Comparison of ENCODE assay signal across 17 cellular contexts in genomic region chr2:143015681-143016080, GRCh38.
A peak's percentile ranks its signal among the peaks of the same experiment; 100 is the strongest.
DNase-seq lines count a peak whose midpoint lies in the region; ATAC-seq and TF ChIP-seq lines count a peak whose summit lies in the region.
"Had no signal": no experiment of that assay in that cellular context is flagged by ENCODE, and none has a peak within 500 bp of the region (broad histone marks: within the 10 kb centered on the region; RNA-seq: fewer than 3 reads in every experiment).

No MANE protein-coding gene starts in this region.

- peak overlapping the region; percentile 26; the same call in 1 of the 2 replicates for H3K4me2 ChIP-seq in PC-3 (ENCODE audit: low read length)
- H3K4me2 ChIP-seq: KMS-11 had no signal

- intact Hi-C loops in PC-3 (cut with micrococcal nuclease) = no loop called here

- no peak for TF ChIP-seq CTCF in PC-3 (conservative IDR thresholded peaks at IDR 0.05; ENCODE audit: low read depth, low read length)

- H3K36me3 ChIP-seq in PC-3 (ENCODE audit: low read depth, low read length) (no peaks in the 10 kb centered on the region), adipocyte (ENCODE audit: control insufficient read depth, insufficient read depth, low read length, severe bottlenecking) (no peaks in the 10 kb centered on the region), MG63 (no peaks in the 10 kb centered on the region)
- H3K36me3 ChIP-seq: BE2C had no signal

- H3K27ac ChIP-seq in PC-3 (ENCODE audit: low read length) = no peak overlapping the region
- H3K27ac ChIP-seq: KMS-11 had no signal

- POLR2A ChIA-PET in PC-3 (lab: Charles Lee; ENCODE audit: unreplicated experiment) = no interaction called here

- peak overlapping the region; percentile 77 for H3K27ac Mint-ChIP-seq in memory B cell
- H3K27ac Mint-ChIP-seq: CD4-positive, alpha-beta T cell had no signal

- no peaks in the 10 kb centered on the region for H4K20me1 ChIP-seq in PC-3 (ENCODE audit: low read length)

- no peaks in the 10 kb centered on the region for H3K27me3 Mint-ChIP-seq in memory B cell
- H3K27me3 Mint-ChIP-seq: CD4-positive, alpha-beta T cell had no signal

- BruUV-seq in PC-3 (replicated peaks; lab: Mats Ljungman, UMichigan) = no TSS peak

- H2AFZ ChIP-seq in PC-3 (ENCODE audit: low read length) = peak overlapping the region; percentile 58

- peak overlapping the region; percentile 44 for H3K4me3 ChIP-seq in PC-3 (ENCODE audit: low read length)
- H3K4me3 ChIP-seq in adipocyte (ENCODE audit: low read length) = peak overlapping the region; percentile 65
- H3K4me3 ChIP-seq in MG63 = no peak overlapping the region

- DNase-seq in PC-3 (no peak), adipocyte (ENCODE audit: low read depth) (no peak), memory B cell (ENCODE audit: low spot score in 2 of 2) (no peak), GF-D8 (lab: John Stamatoyannopoulos, UW) (no peak), Kasumi-1 (lab: John Stamatoyannopoulos, UW) (no peak), MG63 (no peak)
- DNase-seq: BE2C; CD4-positive, alpha-beta T cell; DMS53; MM.1S; NCI-H1105; NCI-H1694; NCI-H524; SHP77 treated with DMSO at 0.1 percent for 48 hours had no signal

- no peaks in the 10 kb centered on the region; the same call in 1 of the 2 replicates for H3K9me2 ChIP-seq in PC-3 (replicated peaks; ENCODE audit: low read length)

- CTCF ChIA-PET in PC-3 (lab: Charles Lee) = no interaction called here

- H3K36me3 Mint-ChIP-seq in memory B cell = peaks cover 23% of the 10 kb centered on the region

- H3K27me3 ChIP-seq in PC-3 (ENCODE audit: low read length) = no peaks in the 10 kb centered on the region
- no peaks in the 10 kb centered on the region for H3K27me3 ChIP-seq in adipocyte (replicated peaks; ENCODE audit: control insufficient read depth, insufficient read depth, low read length)
- no peaks in the 10 kb centered on the region for H3K27me3 ChIP-seq in MG63
- H3K27me3 ChIP-seq: BE2C had no signal

- no peak overlapping the region for H3K9ac ChIP-seq in PC-3 (ENCODE audit: low read length)
- H3K9ac ChIP-seq in adipocyte (ENCODE audit: low read length) = peak overlapping the region; percentile 22
- H3K9ac ChIP-seq: KMS-11 had no signal

- H3K79me2 ChIP-seq in PC-3 (ENCODE audit: low read length) = no peaks in the 10 kb centered on the region

- no peaks in the 10 kb centered on the region for H3K9me3 ChIP-seq in PC-3 (ENCODE audit: low read length)
- no peaks in the 10 kb centered on the region for H3K9me3 ChIP-seq in adipocyte (ENCODE audit: control insufficient read depth, low read length)
- H3K9me3 ChIP-seq in MG63 = no peaks in the 10 kb centered on the region
- H3K9me3 ChIP-seq: BE2C had no signal

- H3K4me1 ChIP-seq in PC-3 (ENCODE audit: insufficient read depth, low read length) (no peaks in the 10 kb centered on the region), adipocyte (ENCODE audit: control insufficient read depth, insufficient read depth, low read length) (peaks cover 7% of the 10 kb centered on the region)
- H3K4me1 ChIP-seq: BE2C had no signal

- ATAC-seq in PC-3 = no peak
- no peak for ATAC-seq in memory B cell (ENCODE audit: low read depth)
- ATAC-seq in HG02840 (IDR thresholded peaks at IDR 0.05; ENCODE audit: low FRiP score, unreplicated experiment) = no peak
- ATAC-seq: HepG2 had no signal

- no peak overlapping the region for H3K4me3 Mint-ChIP-seq in memory B cell
- H3K4me3 Mint-ChIP-seq: CD4-positive, alpha-beta T cell had no signal

- peaks cover 6% of the 10 kb centered on the region for H3K9me3 Mint-ChIP-seq in memory B cell
- H3K9me3 Mint-ChIP-seq: CD4-positive, alpha-beta T cell had no signal

- no peaks in the 10 kb centered on the region for H3F3A ChIP-seq in PC-3 (ENCODE audit: low read length, unreplicated experiment)

- H3K4me1 Mint-ChIP-seq in memory B cell = peaks cover 21% of the 10 kb centered on the region
